23 cellular contexts compared by ENCODE assay signal in genomic region chr10:115915429-115915828, GRCh38.
DNase-seq lines count a peak whose midpoint lies in the region; ATAC-seq, FAIRE-seq and TF ChIP-seq lines count a peak whose summit lies in the region.
"Had no signal": no experiment of that assay in that cellular context is flagged by ENCODE, and none has a peak within 500 bp of the region (broad histone marks: within the 10 kb centered on the region; RNA-seq: fewer than 3 reads in every experiment).

No MANE protein-coding gene starts in this region.

- no peak overlapping the region for H3K4me3 ChIP-seq in A549
- H3K4me3 ChIP-seq: BLaER1 had no signal

- TF ChIP-seq EP300 in A549 (IDR thresholded peaks at IDR 0.05) = no peak

- TF ChIP-seq POLR2A in A549 (IDR thresholded peaks at IDR 0.05; ENCODE audit: low read length) = no peak

- no peak overlapping the region for H3K27ac ChIP-seq in A549
- H3K27ac ChIP-seq: 22Rv1, BLaER1 had no signal

- DNase-seq in A549 (ENCODE audit: low read depth in 1 of 2, low spot score in 1 of 2) (no peak), NCI-H82 (lab: John Stamatoyannopoulos, UW) (peak; percentile 84), SK-N-DZ (ENCODE audit: low spot score) (peak; percentile 5)
- no peak for DNase-seq in activated effector memory CD4-positive, alpha-beta T cell treated with Interleukin-2 at 50 U/mL for 16 hours
- DNase-seq: ACHN; BE2C; C1 segment of cervical spinal cord; CD4-positive, alpha-beta memory T cell; CD4-positive, CD25-positive, alpha-beta regulatory T cell; CD8-positive, alpha-beta memory T cell; COR-L47; DMS 273 treated with DMSO at 0.1 percent for 48 hours; DMS153; DMS53; DMS79; DND-41; GF-D8 had no signal

- H3K4me2 ChIP-seq in A549 = no peak overlapping the region
- H3K4me2 ChIP-seq: BLaER1 had no signal

- no peak for ATAC-seq in A549
- no peak for ATAC-seq in GM21619 (IDR thresholded peaks at IDR 0.05; ENCODE audit: unreplicated experiment)

- FAIRE-seq in A549 (lab: Jason Lieb, UNC) = no peak
- FAIRE-seq: G401.6, GM12891, GM19239 had no signal

- 92% methylated on average over 1 of the region's 1 CpG for WGBS in A549 (ENCODE audit: missing lambda C conversion rate)

- 0 out of 3 replicates have a peak, but pooled peaks cover 5% of the 10 kb centered on the region for H3K9me3 ChIP-seq in A549
- H3K9me3 ChIP-seq: BE2C had no signal

- POLR2A ChIA-PET in A549 (lab: Yijun Ruan, JAX) = no interaction called here

- no peak for TF ChIP-seq RAD21 in A549 (conservative IDR thresholded peaks at IDR 0.05 in 1 of 2, IDR thresholded peaks at IDR 0.05 in 1 of 2)

- CTCF ChIA-PET in A549 (lab: Yijun Ruan, JAX) = no interaction called here

- TF ChIP-seq CTCF in A549 (IDR thresholded peaks at IDR 0.05) = no peak

- 0 out of 3 replicates have a peak, but pooled peaks cover 5% of the 10 kb centered on the region for H3K4me1 ChIP-seq in A549
- H3K4me1 ChIP-seq: BE2C, BLaER1 had no signal

TF ChIP-seq in A549, 52 proteins besides CTCF, POLR2A, EP300 and RAD21:
- peak; percentile 30 for TF ChIP-seq MAFK (IDR thresholded peaks at IDR 0.05; ENCODE audit: partially characterized antibody)
- TF ChIP-seq MYC (IDR thresholded peaks at IDR 0.05; ENCODE audit: borderline replicate concordance, low read length) = no peak

Comparison
In these comparisons a context has a peak if more than half of its experiments do, and no peak if none do; other contexts are left out.
1. DNase-seq: peak in NCI-H82 (single experiment) and SK-N-DZ (single experiment); none in A549 (0 of 2) and activated effector memory CD4-positive, alpha-beta T cell treated with Interleukin-2 at 50 U/mL for 16 hours (single experiment).